In the genomic region with DNA sequence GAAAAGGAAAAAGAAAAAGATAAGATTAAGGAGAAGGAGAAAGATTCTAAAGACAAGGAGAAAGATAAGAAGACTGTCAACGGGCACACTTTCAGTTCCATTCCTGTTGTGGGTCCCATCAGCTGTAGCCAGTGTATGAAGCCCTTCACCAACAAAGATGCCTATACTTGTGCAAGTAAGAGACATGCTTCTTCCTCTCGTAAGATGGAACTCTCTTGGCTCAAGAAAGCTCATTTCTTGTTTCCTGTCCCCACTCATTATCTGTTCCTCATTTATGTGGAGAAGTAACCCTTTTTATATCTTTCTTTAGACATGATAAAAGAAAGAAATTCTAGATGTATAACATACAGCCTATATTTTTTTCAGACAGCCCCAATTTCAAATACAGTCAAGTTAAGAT, we compare ENCODE assay signal across 9 cellular contexts.
A peak's percentile ranks its signal among the peaks of the same experiment; 100 is the strongest.
DNase-seq lines count a peak whose midpoint lies in the region; ATAC-seq, FAIRE-seq and TF ChIP-seq lines count a peak whose summit lies in the region.
"Had no signal": no experiment of that assay in that cellular context is flagged by ENCODE, and none has a peak within 500 bp of the region (broad histone marks: within the 10 kb centered on the region; RNA-seq: fewer than 3 reads in every experiment).

No MANE protein-coding gene starts in this region.

- peak; percentile 23 for ATAC-seq in GM19452 (IDR thresholded peaks at IDR 0.05; ENCODE audit: unreplicated experiment)
- ATAC-seq in T-cell (replicated peaks in 1 of 4), result no peak
- ATAC-seq in natural killer cell, result no peak
- ATAC-seq in HG02798 (IDR thresholded peaks at IDR 0.05; ENCODE audit: poor library complexity, unreplicated experiment), result no peak

- H3K4me3 ChIP-seq in GM06990 (replicated peaks; ENCODE audit: low read depth, low read length), result peak overlapping the region; percentile 21

- peaks cover 35% of the 10 kb centered on the region for H3K36me3 Mint-ChIP-seq in T-cell
- peaks cover 14% of the 10 kb centered on the region for H3K36me3 Mint-ChIP-seq in natural killer cell

- H3K4me3 Mint-ChIP-seq in T-cell (peak overlapping the region; percentile 96 to 98 (median 98)), natural killer cell (peak overlapping the region; percentile 99)

- H3K27ac Mint-ChIP-seq in T-cell (peak overlapping the region; percentile 98 to 99), natural killer cell (peak overlapping the region; percentile 99 to 100)

- H3K27me3 ChIP-seq in GM06990 (replicated peaks; ENCODE audit: control insufficient read depth, insufficient read depth, low read length), result no peaks in the 10 kb centered on the region

- H3K36me3 ChIP-seq in GM06990 (ENCODE audit: control insufficient read depth, insufficient read depth, low read length), result peaks cover 7% of the 10 kb centered on the region

- FAIRE-seq in frontal cortex (lab: Jason Lieb, UNC), result no peak

- no peak for TF ChIP-seq CTCF in GM06990 (IDR thresholded peaks at IDR 0.05; ENCODE audit: insufficient read depth, low read length, poor library complexity, severe bottlenecking)
- TF ChIP-seq CTCF in natural killer cell (IDR thresholded peaks at IDR 0.05), result no peak

- DNase-seq in GM06990 (ENCODE audit: extremely low read depth, insufficient read length) (no peak), T-cell (no peak), natural killer cell (no peak), SW480 (ENCODE audit: low spot score) (no peak), frontal cortex (ENCODE audit: low spot score in 2 of 2) (no peak)
- DNase-seq: EL, NCI-H82 had no signal

- H3K4me1 Mint-ChIP-seq in T-cell (peaks cover 77 to 83% (median 79%) of the 10 kb centered on the region in 3 donors), natural killer cell (peaks cover 82 to 84% of the 10 kb centered on the region in 2 donors)

- CTCF ChIA-PET in T-cell (lab: Charles Lee), result interaction anchor here (0.6 to 1.5 kb wide), 3 partner anchors 9 to 362 kb away, joined by 3 to 4 read pairs (median 3); no protein-coding TSS in a partner anchor

- POLR2A ChIA-PET in T-cell (lab: Charles Lee), result interaction anchor here (0.6 to 3.8 kb wide), 6 partner anchors 9 to 171 kb away, joined by 4 to 42 read pairs (median 6); no protein-coding TSS in a partner anchor

- H3K9me3 Mint-ChIP-seq in T-cell (no peaks in the 10 kb centered on the region), natural killer cell (no peaks in the 10 kb centered on the region)

- intact Hi-C loops in natural killer cell (cut with micrococcal nuclease), result loop anchor here (1.0 to 2.0 kb wide), 4 partner anchors 9 to 110 kb away; no protein-coding TSS in a partner anchor

- no peaks in the 10 kb centered on the region for H3K27me3 Mint-ChIP-seq in T-cell
- no peaks in the 10 kb centered on the region for H3K27me3 Mint-ChIP-seq in natural killer cell (ENCODE audit: low read depth in 2 of 2)
